Comparison of ENCODE assay signal across 22 cellular contexts in genomic region chr19:55685776-55686175, GRCh38.
"Had no signal": no experiment of that assay in that cellular context is flagged by ENCODE, and none has a peak within 500 bp of the region (broad histone marks: within the 10 kb centered on the region; RNA-seq: fewer than 3 reads in every experiment).

No MANE protein-coding gene starts in this region.

- H3K4me3 ChIP-seq: colonic mucosa, gastrocnemius medialis, skin epidermis, testis had no signal

- H3K27me3 Mint-ChIP-seq: activated naive CD4-positive, alpha-beta T cell treated with anti-CD3 and anti-CD28 coated beads, Interleukin-2, amount 50 U/mL, for 24 hours; natural killer cell treated with Interleukin-12 subunit alpha and Interleukin-12 subunit beta and Interleukin-15 and Interleukin-18, amount 100 ng/mL, for 72 hours; progenitor cell of endocrine pancreas had no signal

- ATAC-seq: gastrocnemius medialis, left colon, sciatic nerve had no signal

- H3K36me3 Mint-ChIP-seq: activated naive CD4-positive, alpha-beta T cell treated with anti-CD3 and anti-CD28 coated beads, Interleukin-2, amount 50 U/mL, for 24 hours; natural killer cell treated with Interleukin-12 subunit alpha and Interleukin-12 subunit beta and Interleukin-15 and Interleukin-18, amount 100 ng/mL, for 72 hours had no signal

- DNase-seq: activated CD4-positive, alpha-beta T cell treated with anti-CD3 and anti-CD28 coated beads for 4 hours; activated CD4-positive, alpha-beta T cell treated with anti-CD3 and anti-CD28 coated beads, Interleukin-2, amount 50 U/mL, for 48 hours; activated CD8-positive, alpha-beta memory T cell treated with anti-CD3 and anti-CD28 coated beads for 24 hours; activated gamma-delta T cell treated with Interleukin-2 at 50 U/mL for 16 hours; colonic mucosa; effector CD8-positive, alpha-beta T cell; erythroblast; gastrocnemius medialis; glutamatergic neuron; hippocampal formation; midbrain; stimulated activated CD4-positive, alpha-beta T cell treated with anti-CD3 and anti-CD28 coated beads, Interleukin-4, amount 100 ng/mL, for 24 hours; stimulated activated naive CD4-positive, alpha-beta T cell treated with Interleukin-2 at 50 U/mL for 16 hours; T-helper 1 cell; testis; trophoblast cell had no signal

- H3K27me3 ChIP-seq: colonic mucosa, gastrocnemius medialis, testis had no signal

- H3K4me3 Mint-ChIP-seq: activated naive CD4-positive, alpha-beta T cell treated with anti-CD3 and anti-CD28 coated beads, Interleukin-2, amount 50 U/mL, for 24 hours; natural killer cell treated with Interleukin-12 subunit alpha and Interleukin-12 subunit beta and Interleukin-15 and Interleukin-18, amount 100 ng/mL, for 72 hours had no signal

- H3K27ac ChIP-seq: gastrocnemius medialis, skin epidermis had no signal

- H3K9me3 Mint-ChIP-seq: activated naive CD4-positive, alpha-beta T cell treated with anti-CD3 and anti-CD28 coated beads, Interleukin-2, amount 50 U/mL, for 24 hours; natural killer cell treated with Interleukin-12 subunit alpha and Interleukin-12 subunit beta and Interleukin-15 and Interleukin-18, amount 100 ng/mL, for 72 hours had no signal

- H3K4me1 ChIP-seq: gastrocnemius medialis had no signal

- H3K27ac Mint-ChIP-seq: activated naive CD4-positive, alpha-beta T cell treated with anti-CD3 and anti-CD28 coated beads, Interleukin-2, amount 50 U/mL, for 24 hours; natural killer cell treated with Interleukin-12 subunit alpha and Interleukin-12 subunit beta and Interleukin-15 and Interleukin-18, amount 100 ng/mL, for 72 hours; progenitor cell of endocrine pancreas had no signal

- H3K9me3 ChIP-seq: colonic mucosa, gastrocnemius medialis, testis had no signal
